31 cellular contexts compared by ENCODE assay signal in the genomic region with DNA sequence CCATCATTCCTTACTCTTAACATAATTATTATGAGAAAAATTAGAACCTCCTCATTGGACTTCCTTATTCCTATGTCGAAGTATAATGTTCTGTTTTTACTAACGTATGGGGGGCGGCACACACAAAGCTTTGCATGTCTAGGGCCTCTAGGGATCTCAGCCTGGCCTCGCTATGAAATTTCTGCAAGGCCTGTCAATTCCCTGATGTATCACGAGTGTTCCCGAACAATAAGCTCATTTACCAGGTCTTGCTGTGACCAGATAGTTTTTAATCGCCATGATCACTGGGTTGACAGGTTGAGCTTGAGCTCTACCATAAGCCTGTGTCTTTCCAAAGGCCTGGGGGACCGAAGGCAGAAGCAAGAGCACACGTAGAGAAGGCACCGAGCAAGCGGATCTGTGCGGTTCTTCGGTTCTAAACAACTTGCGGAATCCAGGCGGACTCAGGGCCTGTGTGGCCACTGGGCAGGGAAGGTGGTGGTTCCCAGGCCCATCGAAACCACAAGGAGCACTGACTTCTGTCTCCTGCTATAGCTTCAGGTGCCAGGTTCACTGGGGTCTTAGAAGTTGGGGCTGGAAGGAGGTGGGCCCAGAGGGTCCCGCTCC. TPM values are rescaled to one million over a fixed set of nuclear protein-coding genes. Genes with fewer than 3 reads are reported as not detected.
A peak's percentile ranks its signal among the peaks of the same experiment; 100 is the strongest.
DNase-seq lines count a peak whose midpoint lies in the region; ATAC-seq, FAIRE-seq and TF ChIP-seq lines count a peak whose summit lies in the region.
"Had no signal": no experiment of that assay in that cellular context is flagged by ENCODE, and none has a peak within 500 bp of the region (broad histone marks: within the 10 kb centered on the region; RNA-seq: fewer than 3 reads in every experiment).

No MANE protein-coding gene starts in this region.

- no peak for FAIRE-seq in pancreas (lab: Jason Lieb, UNC)
- FAIRE-seq: G401.6 had no signal

- TF ChIP-seq CTCF in DND-41 (IDR thresholded peaks at IDR 0.05; ENCODE audit: borderline replicate concordance, extremely low read depth, low read length, poor library complexity, severe bottlenecking): no peak
- no peak for TF ChIP-seq CTCF in body of pancreas (IDR thresholded peaks at IDR 0.05)
- TF ChIP-seq CTCF in pancreas (IDR thresholded peaks at IDR 0.05): no peak
- no peak for TF ChIP-seq CTCF in gastroesophageal sphincter (IDR thresholded peaks at IDR 0.05)
- TF ChIP-seq CTCF in esophagus muscularis mucosa (IDR thresholded peaks at IDR 0.05): no peak

- no peak for TF ChIP-seq EP300 in gastroesophageal sphincter (IDR thresholded peaks at IDR 0.05)
- TF ChIP-seq EP300 in esophagus muscularis mucosa (IDR thresholded peaks at IDR 0.05): no peak

- H3K4me1 ChIP-seq in BLaER1 (peaks cover 89% of the 10 kb centered on the region), DND-41 (ENCODE audit: insufficient read depth, low read length) (peaks cover 63% of the 10 kb centered on the region), body of pancreas (peaks cover 71% of the 10 kb centered on the region), pancreas (peaks cover 6 to 18% (median 12%) of the 10 kb centered on the region in 3 donors), GM23248 (ENCODE audit: insufficient read depth) (no peaks in the 10 kb centered on the region), gastroesophageal sphincter (peaks cover 0 to 23% (median 0%) of the 10 kb centered on the region in 3 donors), esophagus muscularis mucosa (peaks cover 0 to 24% (median 14%) of the 10 kb centered on the region in 4 donors)

- H3K79me2 ChIP-seq in DND-41 (ENCODE audit: insufficient read depth, low read length): no peaks in the 10 kb centered on the region
- no peaks in the 10 kb centered on the region for H3K79me2 ChIP-seq in GM23248 (ENCODE audit: insufficient read depth)

- H2AFZ ChIP-seq in DND-41 (ENCODE audit: low read depth, low read length): no peak overlapping the region
- H2AFZ ChIP-seq in GM23248: no peak overlapping the region

- no peaks in the 10 kb centered on the region for H3K27me3 ChIP-seq in BLaER1
- no peaks in the 10 kb centered on the region for H3K27me3 ChIP-seq in DND-41 (ENCODE audit: insufficient read depth, low read length, poor library complexity)
- no peaks in the 10 kb centered on the region for H3K27me3 ChIP-seq in body of pancreas
- H3K27me3 ChIP-seq in pancreas: no peaks in the 10 kb centered on the region
- H3K27me3 ChIP-seq in GM23248 (replicated peaks; ENCODE audit: insufficient read depth): peaks cover 47% of the 10 kb centered on the region
- H3K27me3 ChIP-seq in gastroesophageal sphincter: peaks cover 28% of the 10 kb centered on the region
- peaks cover 0 to 29% (median 0%) of the 10 kb centered on the region in 4 donors for H3K27me3 ChIP-seq in esophagus muscularis mucosa
- H3K27me3 ChIP-seq: tibial nerve had no signal

- H3K9ac ChIP-seq in BLaER1 (no peak overlapping the region), DND-41 (ENCODE audit: low read depth, low read length) (no peak overlapping the region), GM23248 (no peak overlapping the region)

- intact Hi-C loops in body of pancreas (cut with DNase I) (no loop called here), pancreas (cut with DNase I) (loop anchor here in 1 of 3 donors (5.0 kb wide), 1 partner anchor 107 kb away; no protein-coding TSS in a partner anchor), esophagus muscularis mucosa (cut with DNase I) (no loop called here)

- 78 to 82% methylated on average over 17 of the region's 17 CpGs for WGBS in body of pancreas, 2 donors
- 79 to 80% methylated on average over 17 of the region's 17 CpGs for WGBS in pancreas, 2 donors
- 67 to 70% methylated on average over 17 of the region's 17 CpGs for WGBS in GM23248 (ENCODE audit: low coverage in 1 of 2, low lambda C conversion rate in 2 of 2, missing lambda C conversion rate in 2 of 2), 2 experiments
- WGBS in gastroesophageal sphincter (ENCODE audit: low coverage in 1 of 2), 2 donors: 75 to 91% methylated on average over 6 to 7 of the region's 17 CpGs
- 90% methylated on average over 15 of the region's 17 CpGs for WGBS in esophagus muscularis mucosa

- TF ChIP-seq POLR2A in body of pancreas (IDR thresholded peaks at IDR 0.05) (no peak), gastroesophageal sphincter (IDR thresholded peaks at IDR 0.05) (no peak), esophagus muscularis mucosa (IDR thresholded peaks at IDR 0.05; ENCODE audit: low read depth) (no peak)

- H3F3A ChIP-seq in GM23248 (ENCODE audit: insufficient read depth): no peaks in the 10 kb centered on the region

- H3K4me3 ChIP-seq in BLaER1 (no peak overlapping the region), DND-41 (ENCODE audit: low read depth in 1 of 2, low read length in 2 of 2) (no peak overlapping the region), body of pancreas (no peak overlapping the region), pancreas (peak overlapping the region in 1 of 4 donors; percentile 15), GM23248 (no peak overlapping the region), gastroesophageal sphincter (no peak overlapping the region), esophagus muscularis mucosa (no peak overlapping the region)
- H3K4me3 ChIP-seq: tibial nerve had no signal

- DNase-seq in DND-41 (no peak), body of pancreas (peak in 1 of 4 donors; percentile 9), pancreas (peak in 2 of 6 donors; percentile 11 to 23), GM23248 (no peak), esophagus muscularis mucosa (ENCODE audit: extremely low spot score) (no peak)
- DNase-seq: ACHN; activated CD4-positive, alpha-beta T cell treated with anti-CD3 and anti-CD28 coated beads, Interleukin-2, amount 10 ng/mL, durations not matched to agents 7 days and 5 days; activated naive CD4-positive, alpha-beta T cell treated with anti-CD3 and anti-CD28 coated beads for 36 hours; COR-L47; immature natural killer cell; KG1; mesenchymal stem cell; MM.1S; NCI-H1436; NCI-H2081 treated with DMSO at 0.1 percent for 48 hours; NCI-H226; NCI-H774; stimulated activated CD4-positive, alpha-beta T cell treated with anti-CD3 and anti-CD28 coated beads, Interleukin-1b, Interleukin-23, amount 100 ng/mL, for 48 hours; SW 1271; T1000; WERI-Rb-1 had no signal

- H3K27ac ChIP-seq in BLaER1 (no peak overlapping the region), DND-41 (ENCODE audit: low read length) (peak overlapping the region; percentile 30; the same call in 1 of the 2 replicates), body of pancreas (peak overlapping the region; percentile 32 to 90 (median 84)), pancreas (peak overlapping the region in 3 of 4 donors; percentile 78 to 89 (median 86)), GM23248 (no peak overlapping the region), gastroesophageal sphincter (no peak overlapping the region), esophagus muscularis mucosa (replicated peaks in 1 of 4) (no peak overlapping the region)
- H3K27ac ChIP-seq: epithelial cell of prostate, tibial nerve, WERI-Rb-1 had no signal

- H3K4me2 ChIP-seq in BLaER1 (peak overlapping the region; percentile 92), DND-41 (ENCODE audit: insufficient read depth, low read length) (no peak overlapping the region), GM23248 (ENCODE audit: unreplicated experiment) (no peak overlapping the region)

- no peaks in the 10 kb centered on the region for H4K20me1 ChIP-seq in BLaER1
- no peaks in the 10 kb centered on the region for H4K20me1 ChIP-seq in DND-41 (ENCODE audit: insufficient read depth, low read length)
- H4K20me1 ChIP-seq in GM23248 (ENCODE audit: insufficient read depth): no peaks in the 10 kb centered on the region

- H3K36me3 ChIP-seq in BLaER1: no peaks in the 10 kb centered on the region
- H3K36me3 ChIP-seq in DND-41 (ENCODE audit: insufficient read depth, low read length): peaks cover 43% of the 10 kb centered on the region
- no peaks in the 10 kb centered on the region for H3K36me3 ChIP-seq in body of pancreas (replicated peaks in 1 of 2; ENCODE audit: insufficient read depth in 1 of 2, low read depth in 2 of 2)
- no peaks in the 10 kb centered on the region for H3K36me3 ChIP-seq in pancreas
- no peaks in the 10 kb centered on the region for H3K36me3 ChIP-seq in GM23248 (ENCODE audit: low read depth)
- H3K36me3 ChIP-seq in gastroesophageal sphincter: peaks cover 0 to 44% of the 10 kb centered on the region in 2 donors
- H3K36me3 ChIP-seq in esophagus muscularis mucosa: peaks cover 0 to 28% (median 27%) of the 10 kb centered on the region in 4 donors
- H3K36me3 ChIP-seq: tibial nerve, WERI-Rb-1 had no signal

- no peaks in the 10 kb centered on the region for H3K9me2 ChIP-seq in GM23248 (ENCODE audit: insufficient read depth)

- H3K9me3 ChIP-seq in BLaER1 (no peaks in the 10 kb centered on the region), DND-41 (ENCODE audit: insufficient read depth, low read length, severe bottlenecking) (no peaks in the 10 kb centered on the region), body of pancreas (no peaks in the 10 kb centered on the region), pancreas (no peaks in the 10 kb centered on the region), GM23248 (ENCODE audit: low read depth) (no peaks in the 10 kb centered on the region), gastroesophageal sphincter (no peaks in the 10 kb centered on the region), esophagus muscularis mucosa (no peaks in the 10 kb centered on the region)
- H3K9me3 ChIP-seq: tibial nerve had no signal

- ATAC-seq in DND-41 (ENCODE audit: insufficient read depth, low read depth) (no peak), body of pancreas (no peak), pancreas (no peak), gastroesophageal sphincter (no peak), HG03342 (IDR thresholded peaks at IDR 0.05; ENCODE audit: unreplicated experiment) (no peak)
- ATAC-seq: activated CD8-positive, alpha-beta memory T cell treated with anti-CD3 and anti-CD28 coated beads, Interleukin-2, amount 10 ng/mL, durations not matched to agents 7 days and 5 days; right cardiac atrium had no signal

- in situ Hi-C loops in GM23248 (cut with MboI): loop anchor here (10.0 kb wide), 1 partner anchor 220 kb away; no protein-coding TSS in a partner anchor

RNA-seq across cellular contexts. Expression of a gene that starts 10.4 kb away (rescaled TPM):
- total RNA-seq in body of pancreas: 100 to 1,000 TPM; 290 to 396 TPM
- 100 to 1,000 TPM; 220 to 395 (median 314) TPM for total RNA-seq in pancreas
- 1,000 to 10,000 TPM; 1,418 to 2,509 TPM for polyA plus RNA-seq in pancreas
- not detected in 2 replicates for total RNA-seq in GM23248 (2014; rRNA removed; shearing (Covaris generic))
- polyA plus RNA-seq in GM23248 (2016; fragmentation: Nextera tagmentation; extraction: Ambion mirVana): not detected in 2 replicates
- 1 to 10 TPM in 2 of 4 donors, under 1 TPM in 2; 0.50 to 3.0 (median 1.2) TPM for total RNA-seq in gastroesophageal sphincter
- total RNA-seq in esophagus muscularis mucosa: 1 to 10 TPM in 3 of 4 donors, under 1 TPM in 1; 0.52 to 5.8 (median 3.7) TPM
- total RNA-seq: chondrocyte had no signal
- polyA plus RNA-seq: BJ had no signal

RNA-seq across cellular contexts. Expression of a gene that starts 37.9 kb away (rescaled TPM):
- total RNA-seq in body of pancreas: 1 to 10 TPM in 1 of 2 donors, under 1 TPM in 1; 0.33 to 1.6 TPM
- 1 to 10 TPM in 5 of 6 donors, under 1 TPM in 1; 0.69 to 2.7 (median 1.8) TPM for total RNA-seq in pancreas
- 1 to 10 TPM; 1.7 to 1.9 TPM for polyA plus RNA-seq in pancreas
- total RNA-seq in GM23248 (2014; rRNA removed; shearing (Covaris generic)): not detected in 2 replicates
- not detected in 2 replicates for polyA plus RNA-seq in GM23248 (2016; fragmentation: Nextera tagmentation; extraction: Ambion mirVana)
- 1 to 10 TPM in 1 of 4 donors, under 1 TPM in 3; 0.35 to 2.5 (median 0.73) TPM for total RNA-seq in gastroesophageal sphincter
- total RNA-seq in esophagus muscularis mucosa: 1 to 10 TPM in 2 of 4 donors, under 1 TPM in 2; 0.50 to 5.8 (median 1.2) TPM
- total RNA-seq: chondrocyte had no signal
- polyA plus RNA-seq: BJ, immature natural killer cell had no signal

RNA-seq across cellular contexts. Expression of a gene that starts 41.5 kb away (rescaled TPM):
- total RNA-seq in body of pancreas: 10 to 100 TPM; 16.8 to 23.9 TPM
- total RNA-seq in pancreas: 10 to 100 TPM in 1 of 6 donors, 1 to 10 TPM in 5; 2.7 to 17.2 (median 6.5) TPM
- polyA plus RNA-seq in pancreas: 10 to 100 TPM; 14.3 to 48.0 TPM
- total RNA-seq in GM23248 (2014; rRNA removed; shearing (Covaris generic)): not detected in 2 replicates
- polyA plus RNA-seq in GM23248 (2016; fragmentation: Nextera tagmentation; extraction: Ambion mirVana): 0.20 TPM in 1 of 2 replicates, not detected in the other
- total RNA-seq in gastroesophageal sphincter: 10 to 100 TPM; 28.6 to 76.7 (median 74.4) TPM
- 100 to 1,000 TPM in 2 of 4 donors, 10 to 100 TPM in 2; 78.9 to 105 (median 91.5) TPM for total RNA-seq in esophagus muscularis mucosa
- total RNA-seq: activated CD4-positive, alpha-beta T cell treated with anti-CD3 and anti-CD28 coated beads, Interleukin-2, amount 10 ng/mL, durations not matched to agents 7 days and 5 days; activated naive CD4-positive, alpha-beta T cell treated with anti-CD3 and anti-CD28 coated beads for 36 hours had no signal
- polyA plus RNA-seq: BJ, immature natural killer cell had no signal

Comparison
In these comparisons a context has a peak if more than half of its experiments do, and no peak if none do; other contexts are left out.
1. H3K27ac ChIP-seq: peak in DND-41 (single experiment), body of pancreas (4 of 4) and pancreas (3 of 4); none in BLaER1 (single experiment), GM23248 (single experiment), gastroesophageal sphincter (0 of 4) and esophagus muscularis mucosa (0 of 4).
2. RNA of a gene that starts 10.4 kb away (total RNA-seq): 290 to 396 TPM in body of pancreas and 220 to 395 TPM in pancreas; 0.52 to 5.8 TPM in esophagus muscularis mucosa, 0.50 to 3.0 TPM in gastroesophageal sphincter and not detected in GM23248; every median in the first group is over 10 times any median in the second.